ENCODE assay signal across 27 cellular contexts in genomic region chr13:113624235-113624587, GRCh38. TPM values are rescaled to one million over a fixed set of nuclear protein-coding genes. Genes with fewer than 3 reads are reported as not detected.
DNase-seq lines count a peak whose midpoint lies in the region; ATAC-seq, FAIRE-seq and TF ChIP-seq lines count a peak whose summit lies in the region.
"Had no signal": no experiment of that assay in that cellular context is flagged by ENCODE, and none has a peak within 500 bp of the region (broad histone marks: within the 10 kb centered on the region; RNA-seq: fewer than 3 reads in every experiment).

No MANE protein-coding gene starts in this region.

- H3K36me3 Mint-ChIP-seq in mesothelial cell of epicardium = peaks cover 42% of the 10 kb centered on the region

- RAD21 ChIA-PET in HCT116 (lab: Charles Lee; ENCODE audit: low non-redundant PET in 1 of 2, low total read pairs in 2 of 2, uncharacterized antibody in 2 of 2, unreplicated experiment in 2 of 2) = no interaction called here

- BruUV-seq in HCT116 (replicated peaks; lab: Mats Ljungman, UMichigan) = no TSS peak

- intact Hi-C loops in HCT116 (cut with micrococcal nuclease) = no loop called here

- no peak overlapping the region for H3K4me3 ChIP-seq in HCT116 (replicated peaks in 1 of 2; ENCODE audit: low read depth in 1 of 2, low read length in 2 of 2)
- H3K4me3 ChIP-seq: GM23338, K562, SJCRH30 had no signal

- no peak for TF ChIP-seq POLR2A in HCT116 (IDR thresholded peaks at IDR 0.05; ENCODE audit: borderline replicate concordance, extremely low read depth, insufficient read depth, insufficient read length)

- TF ChIP-seq RAD21 in HCT116 (IDR thresholded peaks at IDR 0.05; ENCODE audit: low read depth) = no peak

- no peak for TF ChIP-seq CTCF in HCT116 (IDR thresholded peaks at IDR 0.05 in 2 of 3, conservative IDR thresholded peaks at IDR 0.05 in 1 of 3; ENCODE audit: borderline replicate concordance in 1 of 3, insufficient read depth in 1 of 3, low read depth in 2 of 3, low read length in 2 of 3)
- no peak for TF ChIP-seq CTCF in RWPE1 (conservative IDR thresholded peaks at IDR 0.05; ENCODE audit: low read depth)
- TF ChIP-seq CTCF in mesothelial cell of epicardium (IDR thresholded peaks at IDR 0.05; ENCODE audit: unreplicated experiment) = no peak
- TF ChIP-seq CTCF in GM10248 (IDR thresholded peaks at IDR 0.05; ENCODE audit: control extremely low read depth, extremely low read depth, low read depth, missing control alignments) = no peak

- H3K9me3 Mint-ChIP-seq in mesothelial cell of epicardium = no peaks in the 10 kb centered on the region

- peaks cover 11% of the 10 kb centered on the region for H3K4me1 Mint-ChIP-seq in mesothelial cell of epicardium

- CTCF ChIA-PET in HCT116 (lab: Charles Lee) (no interaction called here), RWPE1 (lab: Yijun Ruan, JAX) (no interaction called here), GM10248 (lab: Yijun Ruan, JAX) (no interaction called here)

- peaks cover 17 to 46% of the 10 kb centered on the region in 2 experiments for H3K36me3 ChIP-seq in HCT116 (ENCODE audit: control insufficient read depth in 1 of 2, insufficient read depth in 2 of 2, low read length in 2 of 2)

- no peak for DNase-seq in HCT116 (ENCODE audit: low read depth, low spot score)
- DNase-seq in RWPE1 (ENCODE audit: low spot score) = no peak
- DNase-seq in mesothelial cell of epicardium (ENCODE audit: low spot score in 2 of 2, unreplicated experiment in 2 of 2) = no peak
- DNase-seq in urothelium cell line (ENCODE audit: low spot score) = no peak
- DNase-seq in GM10248 (ENCODE audit: extremely low spot score) = no peak
- DNase-seq in T-helper 2 cell = no peak
- no peak for DNase-seq in COLO668 (lab: John Stamatoyannopoulos, UW; ENCODE audit: unreplicated experiment)
- DNase-seq: C1 segment of cervical spinal cord, DMS153, DND-41, H9, Kasumi-1, NCI-H1105, NCI-H1436 treated with DMSO at 0.1 percent for 48 hours, NCI-H187 treated with DMSO at 0.1 percent for 48 hours, NCI-H2107, NCI-H524, NCI-H774 had no signal

- no peaks in the 10 kb centered on the region for H3K27me3 ChIP-seq in HCT116 (ENCODE audit: insufficient read depth, low read length)
- H3K27me3 ChIP-seq: SJCRH30 had no signal

- peaks cover 98% of the 10 kb centered on the region for H3K79me2 ChIP-seq in HCT116 (ENCODE audit: insufficient read depth, low read length)

- H4K20me1 ChIP-seq in HCT116 (ENCODE audit: insufficient read depth) = peaks cover 6% of the 10 kb centered on the region; the same call in 1 of the 2 replicates

- H3K27me3 Mint-ChIP-seq in mesothelial cell of epicardium (ENCODE audit: low read depth) = no peaks in the 10 kb centered on the region

- peak; percentile 75 for FAIRE-seq in urothelium cell line (lab: Jason Lieb, UNC)
- FAIRE-seq: GM19239, HepG2, K562, RCC 7860 had no signal

- H3K9me2 ChIP-seq in HCT116 (ENCODE audit: insufficient read depth) = no peaks in the 10 kb centered on the region

- H3K4me2 ChIP-seq in HCT116 (ENCODE audit: low read length) = no peak overlapping the region
- H3K4me2 ChIP-seq: GM23338 had no signal

- no peak overlapping the region for H3K4me3 Mint-ChIP-seq in mesothelial cell of epicardium
- H3K4me3 Mint-ChIP-seq: GM23338, H9 had no signal

- H3K27ac ChIP-seq in HCT116 (ENCODE audit: low read depth, low read length) (peak overlapping the region; percentile 33; the same call in 1 of the 2 replicates), RWPE1 (peak overlapping the region; percentile 11; the same call in 1 of the 2 replicates)
- H3K27ac ChIP-seq: SJCRH30 had no signal

- H2AFZ ChIP-seq in HCT116 (ENCODE audit: low read depth, low read length, poor library complexity, severe bottlenecking) = no peak overlapping the region
- H2AFZ ChIP-seq: GM23338 had no signal

- no peaks in the 10 kb centered on the region for H3K4me1 ChIP-seq in HCT116 (ENCODE audit: control insufficient read depth in 1 of 2, insufficient read depth in 2 of 2, low read length in 2 of 2)
- H3K4me1 ChIP-seq: SJCRH30 had no signal

- no peaks in the 10 kb centered on the region for H3K9me3 ChIP-seq in HCT116 (ENCODE audit: control insufficient read depth in 1 of 2, insufficient read depth in 1 of 2, low read depth in 1 of 2, low read length in 2 of 2)
- H3K9me3 ChIP-seq: SJCRH30 had no signal

- H3K9ac ChIP-seq in HCT116 (ENCODE audit: low read length) = no peak overlapping the region

- peak overlapping the region; percentile 16 for H3K27ac Mint-ChIP-seq in mesothelial cell of epicardium
- H3K27ac Mint-ChIP-seq: GM23338, H9 had no signal

- no peak for ATAC-seq in HCT116
- ATAC-seq: GM23338, HepG2, K562 had no signal

- POLR2A ChIA-PET in HCT116 (lab: Charles Lee) = no interaction called here
- POLR2A ChIA-PET in RWPE1 (lab: Yijun Ruan, JAX; ENCODE audit: low non-redundant PET) = no interaction called here
- POLR2A ChIA-PET in GM10248 (lab: Yijun Ruan, JAX) = no interaction called here

TF ChIP-seq in HCT116, 20 proteins besides CTCF, POLR2A, EP300 and RAD21:
- TF ChIP-seq POLR2AphosphoS5 (IDR thresholded peaks at IDR 0.05; ENCODE audit: low read depth, low read length) (no peak), ELF1 (IDR thresholded peaks at IDR 0.05; ENCODE audit: borderline replicate concordance, low read depth) (no peak), SRF (IDR thresholded peaks at IDR 0.05; ENCODE audit: low read depth) (no peak), YY1 (IDR thresholded peaks at IDR 0.05; ENCODE audit: extremely low read depth, insufficient replicate concordance, low read depth, low read length) (no peak), ZNF274 (IDR thresholded peaks at IDR 0.05; ENCODE audit: low read depth, low read length) (no peak), CEBPB (IDR thresholded peaks at IDR 0.05; ENCODE audit: low read depth) (no peak), SIN3A (IDR thresholded peaks at IDR 0.05; ENCODE audit: low read depth) (no peak), EGR1 (IDR thresholded peaks at IDR 0.05; ENCODE audit: low read depth) (no peak), EZH2phosphoT487 (IDR thresholded peaks at IDR 0.05; ENCODE audit: borderline replicate concordance) (no peak)
- TF ChIP-seq, protein P1, sequence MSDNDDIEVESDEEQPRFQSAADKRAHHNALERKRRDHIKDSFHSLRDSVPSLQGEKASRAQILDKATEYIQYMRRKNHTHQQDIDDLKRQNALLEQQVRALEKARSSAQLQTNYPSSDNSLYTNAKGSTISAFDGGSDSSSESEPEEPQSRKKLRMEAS (IDR thresholded peaks at IDR 0.05) = no peak
- TF ChIP-seq, protein P2, sequence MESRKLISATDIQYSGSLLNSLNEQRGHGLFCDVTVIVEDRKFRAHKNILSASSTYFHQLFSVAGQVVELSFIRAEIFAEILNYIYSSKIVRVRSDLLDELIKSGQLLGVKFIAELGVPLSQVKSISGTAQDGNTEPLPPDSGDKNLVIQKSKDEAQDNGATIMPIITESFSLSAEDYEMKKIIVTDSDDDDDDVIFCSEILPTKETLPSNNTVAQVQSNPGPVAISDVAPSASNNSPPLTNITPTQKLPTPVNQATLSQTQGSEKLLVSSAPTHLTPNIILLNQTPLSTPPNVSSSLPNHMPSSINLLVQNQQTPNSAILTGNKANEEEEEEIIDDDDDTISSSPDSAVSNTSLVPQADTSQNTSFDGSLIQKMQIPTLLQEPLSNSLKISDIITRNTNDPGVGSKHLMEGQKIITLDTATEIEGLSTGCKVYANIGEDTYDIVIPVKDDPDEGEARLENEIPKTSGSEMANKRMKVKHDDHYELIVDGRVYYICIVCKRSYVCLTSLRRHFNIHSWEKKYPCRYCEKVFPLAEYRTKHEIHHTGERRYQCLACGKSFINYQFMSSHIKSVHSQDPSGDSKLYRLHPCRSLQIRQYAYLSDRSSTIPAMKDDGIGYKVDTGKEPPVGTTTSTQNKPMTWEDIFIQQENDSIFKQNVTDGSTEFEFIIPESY (IDR thresholded peaks at IDR 0.05; ENCODE audit: extremely low read depth, insufficient replicate concordance, low read length) = no peak

RNA-seq across cellular contexts. Expression of gene ATP4B, which starts 33.8 kb away (rescaled TPM):
- total RNA-seq in HCT116 (2021; ENCODE audit: unreplicated experiment) (not detected), mesothelial cell of epicardium (not detected in 3 replicates)
- not detected in 2 replicates for polyA plus RNA-seq in HCT116 (2012)
- total RNA-seq: A673, GM23338, H9, HepG2, HT1080, K562, M059J, SJCRH30 had no signal
- polyA plus RNA-seq: GM23338, HepG2, K562 had no signal

RNA-seq across cellular contexts. Expression of gene TFDP1, which starts 39.7 kb away (rescaled TPM):
- total RNA-seq in HCT116 (2021; ENCODE audit: unreplicated experiment) (169 TPM), mesothelial cell of epicardium (51.6 to 53.6 TPM (median 52.6 TPM) in 3 replicates)
- polyA plus RNA-seq in HCT116 (2012) = 98.1 and 111 TPM in 2 replicates

RNA-seq across cellular contexts. Expression of gene GRK1, which starts 42.8 kb away (rescaled TPM):
- total RNA-seq in HCT116 (2021; ENCODE audit: unreplicated experiment) (not detected), mesothelial cell of epicardium (0.20 to 0.41 TPM (median 0.34 TPM) in 3 replicates)
- polyA plus RNA-seq in HCT116 (2012) = 0.01 TPM in 2 replicates
- total RNA-seq: A673, GM23338, HT1080, M059J, SJCRH30 had no signal
- polyA plus RNA-seq: GM23338, K562 had no signal
